14 cellular contexts compared by ENCODE assay signal in the genomic region with DNA sequence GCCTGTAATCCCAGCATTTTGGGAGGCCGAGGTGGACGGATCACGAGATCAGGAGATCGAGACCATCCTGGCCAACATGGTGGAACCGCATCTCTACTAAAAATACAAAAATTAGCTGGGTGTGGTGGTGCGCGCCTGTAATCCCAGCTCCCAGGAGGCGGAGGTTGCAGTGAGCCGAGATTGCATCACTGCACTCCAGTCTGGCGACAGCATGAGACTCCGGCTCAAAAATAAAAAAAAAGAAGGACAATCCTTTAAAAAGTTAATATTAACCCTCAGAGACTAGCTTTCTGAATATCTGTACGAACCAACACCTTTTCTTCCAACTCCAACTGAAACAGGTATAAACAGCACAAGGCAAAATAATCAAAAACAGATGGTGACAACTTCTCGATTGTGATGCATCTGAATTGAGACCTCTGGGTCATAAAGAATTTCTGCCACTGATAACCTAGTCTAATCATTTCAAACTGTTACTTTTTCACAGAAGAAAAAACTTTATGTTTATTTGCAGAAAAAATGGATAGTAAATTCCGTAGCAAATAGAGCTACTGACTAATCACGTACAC. TPM values are rescaled to one million over a fixed set of nuclear protein-coding genes. Genes with fewer than 3 reads are reported as not detected.
A peak's percentile ranks its signal among the peaks of the same experiment; 100 is the strongest.
DNase-seq lines count a peak whose midpoint lies in the region; ATAC-seq and TF ChIP-seq lines count a peak whose summit lies in the region.
"Had no signal": no experiment of that assay in that cellular context is flagged by ENCODE, and none has a peak within 500 bp of the region (broad histone marks: within the 10 kb centered on the region; RNA-seq: fewer than 3 reads in every experiment).

No MANE protein-coding gene starts in this region.

- H3K36me3 Mint-ChIP-seq in activated T-helper 17 cell treated with anti-CD3 and anti-CD28 coated beads, Interleukin-2, amount 50 U/mL, for 72 hours (ENCODE audit: low read depth) = peaks cover 27% of the 10 kb centered on the region

- TF ChIP-seq RAD21 in HCT116 (IDR thresholded peaks at IDR 0.05; ENCODE audit: low read depth) = no peak

- ATAC-seq in HCT116 = no peak
- ATAC-seq in activated T-helper 17 cell treated with anti-CD3 and anti-CD28 coated beads, Interleukin-2, amount 50 U/mL, for 72 hours (replicated peaks) = no peak
- ATAC-seq: activated naive CD4-positive, alpha-beta T cell treated with anti-CD3 and anti-CD28 coated beads, Interleukin-2, amount 50 U/mL, for 72 hours; stimulated activated naive CD8-positive, alpha-beta T cell treated with anti-CD3 and anti-CD28 coated beads, Interleukin-15, Interleukin-2, amounts not matched to agents 100 U/mL and 50 U/mL, for 24 hours had no signal

- H3K4me1 Mint-ChIP-seq in activated T-helper 17 cell treated with anti-CD3 and anti-CD28 coated beads, Interleukin-2, amount 50 U/mL, for 72 hours = peaks cover 10% of the 10 kb centered on the region

- H3K4me2 ChIP-seq in HCT116 (ENCODE audit: low read length) = peak overlapping the region; percentile 34; the same call in 1 of the 2 replicates

- no peaks in the 10 kb centered on the region for H3K9me3 ChIP-seq in HCT116 (ENCODE audit: control insufficient read depth in 1 of 2, insufficient read depth in 1 of 2, low read depth in 1 of 2, low read length in 2 of 2)
- no peaks in the 10 kb centered on the region for H3K9me3 ChIP-seq in skeletal muscle tissue (ENCODE audit: control insufficient read depth in 3 of 3, low read length in 3 of 3)
- H3K9me3 ChIP-seq in testis = no peaks in the 10 kb centered on the region

- H2AFZ ChIP-seq in HCT116 (ENCODE audit: low read depth, low read length, poor library complexity, severe bottlenecking) = no peak overlapping the region

- H3K9me3 Mint-ChIP-seq in activated T-helper 17 cell treated with anti-CD3 and anti-CD28 coated beads, Interleukin-2, amount 50 U/mL, for 72 hours = no peaks in the 10 kb centered on the region
- H3K9me3 Mint-ChIP-seq: activated naive CD4-positive, alpha-beta T cell treated with anti-CD3 and anti-CD28 coated beads, Interleukin-2, amount 50 U/mL, for 72 hours had no signal

- no TSS peak for BruUV-seq in HCT116 (replicated peaks; lab: Mats Ljungman, UMichigan)

- H3K9me2 ChIP-seq in HCT116 (ENCODE audit: insufficient read depth) = no peaks in the 10 kb centered on the region

- H4K20me1 ChIP-seq in HCT116 (ENCODE audit: insufficient read depth) = no peaks in the 10 kb centered on the region

- H3K27me3 Mint-ChIP-seq in activated T-helper 17 cell treated with anti-CD3 and anti-CD28 coated beads, Interleukin-2, amount 50 U/mL, for 72 hours = no peaks in the 10 kb centered on the region

- H3K27me3 ChIP-seq in HCT116 (ENCODE audit: insufficient read depth, low read length) (no peaks in the 10 kb centered on the region), skeletal muscle tissue (ENCODE audit: control insufficient read depth in 3 of 3, insufficient read depth in 3 of 3, low read length in 3 of 3) (no peaks in the 10 kb centered on the region), testis (no peaks in the 10 kb centered on the region)

- H3K4me1 ChIP-seq in HCT116 (ENCODE audit: control insufficient read depth in 1 of 2, insufficient read depth in 2 of 2, low read length in 2 of 2) (peaks cover 15 to 24% of the 10 kb centered on the region in 2 experiments), skeletal muscle tissue (ENCODE audit: control insufficient read depth in 3 of 3, insufficient read depth in 3 of 3, low read length in 3 of 3) (peaks cover 5 to 13% (median 10%) of the 10 kb centered on the region in 3 donors), testis (peaks cover 13% of the 10 kb centered on the region)

- CTCF ChIA-PET in HCT116 (lab: Charles Lee) = no interaction called here

- POLR2A ChIA-PET in HCT116 (lab: Charles Lee) = no interaction called here

- RAD21 ChIA-PET in HCT116 (lab: Charles Lee; ENCODE audit: low non-redundant PET in 1 of 2, low total read pairs in 2 of 2, uncharacterized antibody in 2 of 2, unreplicated experiment in 2 of 2) = no interaction called here

- TF ChIP-seq CTCF in HCT116 (IDR thresholded peaks at IDR 0.05 in 2 of 3, conservative IDR thresholded peaks at IDR 0.05 in 1 of 3; ENCODE audit: borderline replicate concordance in 1 of 3, insufficient read depth in 1 of 3, low read depth in 2 of 3, low read length in 2 of 3) (no peak), testis (IDR thresholded peaks at IDR 0.05) (no peak)

- TF ChIP-seq POLR2A in HCT116 (IDR thresholded peaks at IDR 0.05; ENCODE audit: borderline replicate concordance, extremely low read depth, insufficient read depth, insufficient read length) (no peak), testis (IDR thresholded peaks at IDR 0.05) (no peak)

- H3K27ac Mint-ChIP-seq in activated T-helper 17 cell treated with anti-CD3 and anti-CD28 coated beads, Interleukin-2, amount 50 U/mL, for 72 hours = no peak overlapping the region

- H3K9ac ChIP-seq in HCT116 (ENCODE audit: low read length) (no peak overlapping the region), skeletal muscle tissue (ENCODE audit: low read depth in 1 of 3, low read length in 3 of 3) (peak overlapping the region in 1 of 3 donors; percentile 20)

- DNase-seq in HCT116 (ENCODE audit: low read depth, low spot score) (no peak), astrocyte of the hippocampus (ENCODE audit: low read depth, low spot score) (peak; percentile 7), iris pigment epithelial cell (ENCODE audit: low read depth) (peak; percentile 36), HUDEP-2 (lab: John Stamatoyannopoulos, UW; ENCODE audit: unreplicated experiment in 76 of 76) (no peak), islet precursor cell (no peak), testis (no peak)
- DNase-seq: activated CD4-positive, alpha-beta T cell treated with anti-CD3 and anti-CD28 coated beads, Interleukin-2, amount 50 U/mL, for 4 hours; NCI-H2171; stimulated activated CD4-positive, alpha-beta T cell treated with anti-CD3 and anti-CD28 coated beads, Interleukin-4, amount 100 ng/mL, for 1 hour; stimulated activated naive CD8-positive, alpha-beta T cell treated with anti-CD3 and anti-CD28 coated beads, Interleukin-15, Interleukin-2, amounts not matched to agents 100 U/mL and 50 U/mL, for 24 hours had no signal

- H3K4me3 ChIP-seq in HCT116 (replicated peaks in 1 of 2; ENCODE audit: low read depth in 1 of 2, low read length in 2 of 2) = no peak overlapping the region
- no peak overlapping the region for H3K4me3 ChIP-seq in skeletal muscle tissue (ENCODE audit: low read length in 3 of 3)
- no peak overlapping the region for H3K4me3 ChIP-seq in testis
- H3K4me3 ChIP-seq: lung had no signal

- H3K27ac ChIP-seq in HCT116 (ENCODE audit: low read depth, low read length) = no peak overlapping the region
- H3K27ac ChIP-seq in skeletal muscle tissue (ENCODE audit: low read depth, low read length) = peak overlapping the region; percentile 42
- no peak overlapping the region for H3K27ac ChIP-seq in testis

- intact Hi-C loops in HCT116 (cut with micrococcal nuclease) (no loop called here), testis (cut with DNase I; ENCODE audit: low total_unique reads) (no loop called here)

- H3K4me3 Mint-ChIP-seq in activated T-helper 17 cell treated with anti-CD3 and anti-CD28 coated beads, Interleukin-2, amount 50 U/mL, for 72 hours = no peak overlapping the region

- H3K36me3 ChIP-seq in HCT116 (ENCODE audit: control insufficient read depth in 1 of 2, insufficient read depth in 2 of 2, low read length in 2 of 2) (no peaks in the 10 kb centered on the region), skeletal muscle tissue (ENCODE audit: control insufficient read depth in 3 of 3, insufficient read depth in 3 of 3, low read length in 3 of 3) (peaks cover 0 to 4% (median 2%) of the 10 kb centered on the region in 3 donors), testis (ENCODE audit: low read depth, missing control alignments) (no peaks in the 10 kb centered on the region)

- H3K79me2 ChIP-seq in HCT116 (ENCODE audit: insufficient read depth, low read length) = peaks cover 66% of the 10 kb centered on the region

- WGBS in testis, 2 donors = 78 to 81% methylated on average over 14 of the region's 15 CpGs

TF ChIP-seq in HCT116, 20 proteins besides CTCF, POLR2A, EP300 and RAD21 (continues in another document):
- TF ChIP-seq EZH2 (IDR thresholded peaks at IDR 0.05) = no peak
- TF ChIP-seq SRF (IDR thresholded peaks at IDR 0.05; ENCODE audit: low read depth) = no peak
- TF ChIP-seq SP1 (IDR thresholded peaks at IDR 0.05; ENCODE audit: low read depth) = no peak
- TF ChIP-seq EGR1 (IDR thresholded peaks at IDR 0.05; ENCODE audit: low read depth) = no peak
- no peak for TF ChIP-seq ZNF274 (IDR thresholded peaks at IDR 0.05; ENCODE audit: low read depth, low read length)
- TF ChIP-seq, protein P1, sequence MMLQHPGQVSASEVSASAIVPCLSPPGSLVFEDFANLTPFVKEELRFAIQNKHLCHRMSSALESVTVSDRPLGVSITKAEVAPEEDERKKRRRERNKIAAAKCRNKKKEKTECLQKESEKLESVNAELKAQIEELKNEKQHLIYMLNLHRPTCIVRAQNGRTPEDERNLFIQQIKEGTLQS (IDR thresholded peaks at IDR 0.05) = no peak
- no peak for TF ChIP-seq TCF7L2 (IDR thresholded peaks at IDR 0.05; ENCODE audit: borderline replicate concordance, extremely low read depth, insufficient read depth, insufficient read length)

RNA-seq across cellular contexts. Expression of a gene that starts 27.8 kb away (rescaled TPM):
- total RNA-seq in HCT116 (2021; ENCODE audit: unreplicated experiment) = 42.9 TPM
- 24.7 and 27.4 TPM in 2 replicates for polyA plus RNA-seq in HCT116 (2012)
- total RNA-seq in skeletal muscle tissue = 21.9 TPM
- total RNA-seq in activated T-helper 17 cell treated with anti-CD3 and anti-CD28 coated beads, Interleukin-2, amount 50 U/mL, for 72 hours = 10 to 100 TPM; 61.0 to 86.1 TPM
- 10 to 100 TPM; 51.9 to 66.5 TPM for total RNA-seq in testis
- 25.1 TPM for polyA plus RNA-seq in testis (ENCODE audit: insufficient read depth, low read depth, low replicate concordance)

Comparison
In these comparisons a context has a peak if more than half of its experiments do, and no peak if none do; other contexts are left out.
1. DNase-seq: peak in astrocyte of the hippocampus (single experiment) and iris pigment epithelial cell (single experiment); none in HCT116 (single experiment), HUDEP-2 (0 of 76), islet precursor cell (single experiment) and testis (single experiment).